ENCODE assay signal across 1 cellular context in the genomic region with DNA sequence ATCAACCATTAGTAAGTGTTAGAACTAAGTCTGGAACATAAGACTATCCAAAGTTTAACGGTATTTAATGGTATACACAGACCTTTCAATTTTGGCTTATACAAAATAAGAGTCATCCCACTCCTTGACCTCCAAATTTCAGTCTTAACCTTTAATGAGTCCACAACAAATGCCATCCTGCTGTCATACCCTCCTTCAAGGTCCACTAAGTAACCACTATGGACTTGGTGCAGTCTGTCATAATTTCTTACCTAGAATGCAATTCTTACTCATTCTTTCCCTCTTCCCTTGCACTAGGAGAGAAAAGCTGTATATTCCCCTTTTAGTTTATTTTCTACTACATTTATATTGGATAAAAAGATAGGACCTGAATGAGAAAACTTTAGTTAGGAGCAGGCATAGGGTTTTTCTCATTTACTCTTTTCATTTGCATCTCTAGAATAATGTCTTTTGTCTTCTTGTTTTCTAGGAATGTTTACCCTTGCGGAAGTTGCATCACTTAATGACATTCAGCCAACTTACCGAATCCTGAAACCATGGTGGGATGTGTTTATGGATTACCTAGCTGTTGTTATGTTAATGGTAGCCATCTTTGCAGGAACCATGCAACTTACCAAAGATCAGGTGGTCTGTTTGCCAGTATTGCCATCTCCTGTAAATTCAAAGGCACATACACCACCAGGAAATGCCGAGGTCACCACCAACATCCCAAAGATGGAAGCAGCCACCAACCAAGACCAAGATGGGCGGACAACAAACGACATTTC.
TF ChIP-seq lines count a peak whose summit lies in the region.

No MANE protein-coding gene starts in this region.

TF ChIP-seq in WTC11, 78 proteins besides CTCF, POLR2A, EP300 and RAD21 (continued from another document):
- TF ChIP-seq, protein P1, sequence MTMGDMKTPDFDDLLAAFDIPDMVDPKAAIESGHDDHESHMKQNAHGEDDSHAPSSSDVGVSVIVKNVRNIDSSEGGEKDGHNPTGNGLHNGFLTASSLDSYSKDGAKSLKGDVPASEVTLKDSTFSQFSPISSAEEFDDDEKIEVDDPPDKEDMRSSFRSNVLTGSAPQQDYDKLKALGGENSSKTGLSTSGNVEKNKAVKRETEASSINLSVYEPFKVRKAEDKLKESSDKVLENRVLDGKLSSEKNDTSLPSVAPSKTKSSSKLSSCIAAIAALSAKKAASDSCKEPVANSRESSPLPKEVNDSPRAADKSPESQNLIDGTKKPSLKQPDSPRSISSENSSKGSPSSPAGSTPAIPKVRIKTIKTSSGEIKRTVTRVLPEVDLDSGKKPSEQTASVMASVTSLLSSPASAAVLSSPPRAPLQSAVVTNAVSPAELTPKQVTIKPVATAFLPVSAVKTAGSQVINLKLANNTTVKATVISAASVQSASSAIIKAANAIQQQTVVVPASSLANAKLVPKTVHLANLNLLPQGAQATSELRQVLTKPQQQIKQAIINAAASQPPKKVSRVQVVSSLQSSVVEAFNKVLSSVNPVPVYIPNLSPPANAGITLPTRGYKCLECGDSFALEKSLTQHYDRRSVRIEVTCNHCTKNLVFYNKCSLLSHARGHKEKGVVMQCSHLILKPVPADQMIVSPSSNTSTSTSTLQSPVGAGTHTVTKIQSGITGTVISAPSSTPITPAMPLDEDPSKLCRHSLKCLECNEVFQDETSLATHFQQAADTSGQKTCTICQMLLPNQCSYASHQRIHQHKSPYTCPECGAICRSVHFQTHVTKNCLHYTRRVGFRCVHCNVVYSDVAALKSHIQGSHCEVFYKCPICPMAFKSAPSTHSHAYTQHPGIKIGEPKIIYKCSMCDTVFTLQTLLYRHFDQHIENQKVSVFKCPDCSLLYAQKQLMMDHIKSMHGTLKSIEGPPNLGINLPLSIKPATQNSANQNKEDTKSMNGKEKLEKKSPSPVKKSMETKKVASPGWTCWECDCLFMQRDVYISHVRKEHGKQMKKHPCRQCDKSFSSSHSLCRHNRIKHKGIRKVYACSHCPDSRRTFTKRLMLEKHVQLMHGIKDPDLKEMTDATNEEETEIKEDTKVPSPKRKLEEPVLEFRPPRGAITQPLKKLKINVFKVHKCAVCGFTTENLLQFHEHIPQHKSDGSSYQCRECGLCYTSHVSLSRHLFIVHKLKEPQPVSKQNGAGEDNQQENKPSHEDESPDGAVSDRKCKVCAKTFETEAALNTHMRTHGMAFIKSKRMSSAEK (CRISPR knock-in tag; IDR thresholded peaks at IDR 0.05; ENCODE audit: borderline replicate concordance) = 0 out of 2 replicates have a peak, but pooled peaks have one; percentile 29
- TF ChIP-seq, protein P2, sequence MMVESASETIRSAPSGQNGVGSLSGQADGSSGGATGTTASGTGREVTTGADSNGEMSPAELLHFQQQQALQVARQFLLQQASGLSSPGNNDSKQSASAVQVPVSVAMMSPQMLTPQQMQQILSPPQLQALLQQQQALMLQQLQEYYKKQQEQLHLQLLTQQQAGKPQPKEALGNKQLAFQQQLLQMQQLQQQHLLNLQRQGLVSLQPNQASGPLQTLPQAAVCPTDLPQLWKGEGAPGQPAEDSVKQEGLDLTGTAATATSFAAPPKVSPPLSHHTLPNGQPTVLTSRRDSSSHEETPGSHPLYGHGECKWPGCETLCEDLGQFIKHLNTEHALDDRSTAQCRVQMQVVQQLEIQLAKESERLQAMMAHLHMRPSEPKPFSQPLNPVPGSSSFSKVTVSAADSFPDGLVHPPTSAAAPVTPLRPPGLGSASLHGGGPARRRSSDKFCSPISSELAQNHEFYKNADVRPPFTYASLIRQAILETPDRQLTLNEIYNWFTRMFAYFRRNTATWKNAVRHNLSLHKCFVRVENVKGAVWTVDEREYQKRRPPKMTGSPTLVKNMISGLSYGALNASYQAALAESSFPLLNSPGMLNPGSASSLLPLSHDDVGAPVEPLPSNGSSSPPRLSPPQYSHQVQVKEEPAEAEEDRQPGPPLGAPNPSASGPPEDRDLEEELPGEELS (CRISPR knock-in tag; IDR thresholded peaks at IDR 0.05) = peak; percentile 34; the same call in 1 of the 2 replicates
- TF ChIP-seq ZNF423 (CRISPR knock-in tag; IDR thresholded peaks at IDR 0.05) (no peak), MXD4 (CRISPR knock-in tag; IDR thresholded peaks at IDR 0.05; ENCODE audit: borderline replicate concordance) (no peak), TCF7 (CRISPR knock-in tag; IDR thresholded peaks at IDR 0.05; ENCODE audit: low read depth) (no peak)
- TF ChIP-seq, protein P3, sequence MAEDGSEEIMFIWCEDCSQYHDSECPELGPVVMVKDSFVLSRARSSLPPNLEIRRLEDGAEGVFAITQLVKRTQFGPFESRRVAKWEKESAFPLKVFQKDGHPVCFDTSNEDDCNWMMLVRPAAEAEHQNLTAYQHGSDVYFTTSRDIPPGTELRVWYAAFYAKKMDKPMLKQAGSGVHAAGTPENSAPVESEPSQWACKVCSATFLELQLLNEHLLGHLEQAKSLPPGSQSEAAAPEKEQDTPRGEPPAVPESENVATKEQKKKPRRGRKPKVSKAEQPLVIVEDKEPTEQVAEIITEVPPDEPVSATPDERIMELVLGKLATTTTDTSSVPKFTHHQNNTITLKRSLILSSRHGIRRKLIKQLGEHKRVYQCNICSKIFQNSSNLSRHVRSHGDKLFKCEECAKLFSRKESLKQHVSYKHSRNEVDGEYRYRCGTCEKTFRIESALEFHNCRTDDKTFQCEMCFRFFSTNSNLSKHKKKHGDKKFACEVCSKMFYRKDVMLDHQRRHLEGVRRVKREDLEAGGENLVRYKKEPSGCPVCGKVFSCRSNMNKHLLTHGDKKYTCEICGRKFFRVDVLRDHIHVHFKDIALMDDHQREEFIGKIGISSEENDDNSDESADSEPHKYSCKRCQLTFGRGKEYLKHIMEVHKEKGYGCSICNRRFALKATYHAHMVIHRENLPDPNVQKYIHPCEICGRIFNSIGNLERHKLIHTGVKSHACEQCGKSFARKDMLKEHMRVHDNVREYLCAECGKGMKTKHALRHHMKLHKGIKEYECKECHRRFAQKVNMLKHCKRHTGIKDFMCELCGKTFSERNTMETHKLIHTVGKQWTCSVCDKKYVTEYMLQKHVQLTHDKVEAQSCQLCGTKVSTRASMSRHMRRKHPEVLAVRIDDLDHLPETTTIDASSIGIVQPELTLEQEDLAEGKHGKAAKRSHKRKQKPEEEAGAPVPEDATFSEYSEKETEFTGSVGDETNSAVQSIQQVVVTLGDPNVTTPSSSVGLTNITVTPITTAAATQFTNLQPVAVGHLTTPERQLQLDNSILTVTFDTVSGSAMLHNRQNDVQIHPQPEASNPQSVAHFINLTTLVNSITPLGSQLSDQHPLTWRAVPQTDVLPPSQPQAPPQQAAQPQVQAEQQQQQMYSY (CRISPR knock-in tag; IDR thresholded peaks at IDR 0.05) = no peak
- TF ChIP-seq, protein P4, sequence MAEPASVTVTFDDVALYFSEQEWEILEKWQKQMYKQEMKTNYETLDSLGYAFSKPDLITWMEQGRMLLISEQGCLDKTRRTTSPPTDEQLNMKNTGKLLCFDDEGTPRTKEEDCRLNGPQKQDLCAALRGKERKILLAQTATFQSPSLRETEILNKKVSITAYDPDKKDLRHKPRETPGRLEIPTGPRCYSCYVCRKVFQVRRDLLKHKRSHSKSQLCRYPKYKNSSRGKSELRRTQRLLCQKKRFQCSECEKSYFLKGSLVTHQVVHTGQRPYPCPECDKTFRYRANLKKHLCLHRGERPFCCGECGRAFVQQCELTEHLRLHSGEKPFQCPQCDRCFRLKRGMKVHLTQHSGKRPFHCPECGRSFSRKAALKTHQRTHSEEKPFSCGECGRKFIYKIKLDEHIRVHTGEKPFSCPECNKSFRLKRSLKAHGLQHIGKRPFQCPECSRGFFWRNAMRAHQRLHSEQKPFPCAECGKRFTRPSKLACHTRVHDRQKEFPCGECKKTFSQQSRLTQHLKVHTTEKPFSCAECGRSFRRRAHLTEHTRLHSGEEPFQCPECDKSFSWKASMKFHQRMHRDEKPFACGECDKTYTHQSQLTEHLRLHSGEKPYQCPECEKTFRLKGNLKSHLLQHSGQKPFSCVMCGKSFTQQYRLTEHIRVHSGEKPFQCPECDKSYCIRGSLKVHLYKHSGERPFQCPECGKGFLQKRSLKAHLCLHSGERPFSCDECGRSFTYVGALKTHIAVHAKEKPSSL (CRISPR knock-in tag; conservative IDR thresholded peaks at IDR 0.05) = 0 out of 2 replicates have a peak, but pooled peaks have one; percentile 2
